In genomic region chr12:24561882-24562760, GRCh38 we compare ENCODE assay signal across 8 cellular contexts.
DNase-seq lines count a peak whose midpoint lies in the region; ATAC-seq and TF ChIP-seq lines count a peak whose summit lies in the region.

No MANE protein-coding gene starts in this region.

- intact Hi-C loops in thyroid gland (cut with DNase I), result no loop called here

- peaks cover 79% of the 10 kb centered on the region for H3K27me3 Mint-ChIP-seq in T-helper 17 cell

- H3K4me1 ChIP-seq in thyroid gland, result peaks cover 0 to 11% of the 10 kb centered on the region in 2 donors

- TF ChIP-seq CTCF in epithelial cell of esophagus (IDR thresholded peaks at IDR 0.05; ENCODE audit: insufficient read depth, low read depth, low read length, missing control alignments), result no peak
- no peak for TF ChIP-seq CTCF in thyroid gland (IDR thresholded peaks at IDR 0.05)

- H3K27me3 ChIP-seq in thyroid gland, result no peaks in the 10 kb centered on the region

- peak overlapping the region; percentile 94 for H3K4me3 Mint-ChIP-seq in T-helper 17 cell

- TF ChIP-seq POLR2A in thyroid gland (IDR thresholded peaks at IDR 0.05), result peak in 1 of 2 donors; percentile 49

- DNase-seq in DMS53 treated with DMSO at 0.1 percent for 48 hours (lab: John Stamatoyannopoulos, UW; ENCODE audit: unreplicated experiment), result peak; percentile 98
- DNase-seq in HT1080 (ENCODE audit: low read depth), result peak; percentile 9
- no peak for DNase-seq in T-helper 17 cell
- DNase-seq in epithelial cell of esophagus (ENCODE audit: low read depth), result peak; percentile 25
- DNase-seq in midbrain (lab: John Stamatoyannopoulos, UW), result peak; percentile 62
- peak; percentile 82 to 84 for DNase-seq in thyroid gland
- DNase-seq in A172 (ENCODE audit: low spot score), result no peak
- DNase-seq in HUDEP-2 (lab: John Stamatoyannopoulos, UW; ENCODE audit: unreplicated experiment in 76 of 76), result no peak

- H3K9me3 ChIP-seq in T-helper 17 cell (ENCODE audit: control insufficient read depth, low read length, poor library complexity, severe bottlenecking) (no peaks in the 10 kb centered on the region), thyroid gland (no peaks in the 10 kb centered on the region)

- H3K27ac Mint-ChIP-seq in T-helper 17 cell, result no peak overlapping the region

- H3K36me3 ChIP-seq in thyroid gland, result no peaks in the 10 kb centered on the region

- peaks cover 12% of the 10 kb centered on the region for H3K4me1 Mint-ChIP-seq in T-helper 17 cell

- peaks cover 8% of the 10 kb centered on the region for H3K36me3 Mint-ChIP-seq in T-helper 17 cell (ENCODE audit: low read depth)

- H3K4me3 ChIP-seq in epithelial cell of esophagus (ENCODE audit: low read length) (peak overlapping the region; percentile 55), thyroid gland (replicated peaks in 1 of 3) (peak overlapping the region; percentile 59 to 82 (median 81))

- peak; percentile 27 for ATAC-seq in T-helper 17 cell

- WGBS in thyroid gland, 2 donors, result 0% methylated on average over 42 to 46 of the region's 74 CpGs

- H3K27ac ChIP-seq in thyroid gland, result peak overlapping the region; percentile 68 to 93 (median 81)

Comparison
In these comparisons a context has a peak if more than half of its experiments do, and no peak if none do; other contexts are left out.
1. DNase-seq: peak in DMS53 treated with DMSO at 0.1 percent for 48 hours (single experiment), HT1080 (single experiment), epithelial cell of esophagus (single experiment), midbrain (single experiment) and thyroid gland (2 of 2); none in T-helper 17 cell (0 of 3), A172 (single experiment) and HUDEP-2 (0 of 76).